In the genomic region with DNA sequence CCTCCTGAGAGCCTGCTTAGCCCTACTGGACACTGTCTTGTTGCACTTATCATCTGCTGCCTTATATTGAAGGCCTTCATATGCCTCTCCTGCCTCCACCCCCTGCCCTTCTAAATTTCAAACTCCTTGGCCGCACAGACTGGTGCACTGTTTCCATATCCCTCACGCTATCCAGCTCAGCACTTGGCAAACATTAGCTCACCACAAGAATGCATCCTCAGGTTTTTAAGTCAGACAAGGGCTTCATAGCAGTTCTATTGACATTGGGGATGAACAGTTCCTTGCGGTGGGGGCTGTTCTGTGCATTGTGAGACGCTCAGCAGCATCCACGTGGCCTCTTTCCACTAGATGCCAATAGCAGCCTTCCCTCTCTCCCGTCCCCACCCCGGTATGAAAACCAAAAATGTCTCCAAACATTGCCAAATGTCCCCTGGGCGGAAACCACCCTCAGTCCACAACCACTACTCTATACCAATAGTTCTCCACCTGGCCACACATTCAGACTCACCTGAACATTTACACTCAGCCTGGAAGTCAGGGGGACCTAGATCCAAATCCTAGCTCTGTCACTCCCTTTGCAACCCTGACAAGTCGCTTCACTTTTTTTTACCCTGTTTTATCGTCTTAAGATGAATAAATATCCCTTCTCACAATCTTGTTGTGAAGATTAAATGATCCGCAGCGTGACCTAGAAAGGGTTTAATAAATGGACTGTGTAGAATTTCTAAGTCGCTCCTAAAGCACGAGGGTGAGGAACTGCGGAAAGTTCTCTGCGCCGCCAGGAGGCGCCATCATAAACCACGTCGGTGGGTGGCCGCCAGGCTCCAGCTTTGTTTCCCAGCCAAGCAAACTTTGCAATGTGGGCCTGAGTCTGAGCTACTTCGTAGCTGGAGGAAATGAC, we compare ENCODE assay signal across 8 cellular contexts. TPM values are rescaled to one million over a fixed set of nuclear protein-coding genes. Genes with fewer than 3 reads are reported as not detected.
A peak's percentile ranks its signal among the peaks of the same experiment; 100 is the strongest.
DNase-seq lines count a peak whose midpoint lies in the region; ATAC-seq, FAIRE-seq and TF ChIP-seq lines count a peak whose summit lies in the region.

No MANE protein-coding gene starts in this region.

- no TSS peak for BruUV-seq in HepG2 (replicated peaks; lab: Mats Ljungman, UMichigan)

- POLR2A ChIA-PET in HepG2 (lab: Yijun Ruan, JAX), result no interaction called here

- WGBS in HepG2 (ENCODE audit: low lambda C conversion rate), result 14% methylated on average over 21 of the region's 22 CpGs

- H3K4me3 ChIP-seq in cardiac fibroblast (replicated peaks in 1 of 2; ENCODE audit: low read depth in 2 of 2, low read length in 2 of 2), result no peak overlapping the region
- no peak overlapping the region for H3K4me3 ChIP-seq in HepG2 (replicated peaks in 1 of 3; ENCODE audit: insufficient read depth in 1 of 3, low read depth in 2 of 3, low read length in 3 of 3)

- no peak overlapping the region for H3K4me2 ChIP-seq in HepG2 (ENCODE audit: low read depth, low read length)

- H3K36me3 ChIP-seq in HepG2 (replicated peaks in 1 of 2; ENCODE audit: control insufficient read depth in 1 of 2, insufficient read depth in 2 of 2, low read length in 2 of 2), result no peaks in the 10 kb centered on the region

- TF ChIP-seq RAD21 in Ishikawa (IDR thresholded peaks at IDR 0.05; ENCODE audit: low read depth), result peak; percentile 35; the same call in 1 of the 2 replicates
- TF ChIP-seq RAD21 in HepG2 (CRISPR knock-in tag; IDR thresholded peaks at IDR 0.05), result peak; percentile 35; the same call in 1 of the 2 replicates

- no peaks in the 10 kb centered on the region for H3K4me1 ChIP-seq in HepG2 (ENCODE audit: insufficient read depth, low read length)

- ATAC-seq in HepG2, result peak; percentile 67; the same call in 2 of the 3 replicates
- no peak for ATAC-seq in HG03108 (IDR thresholded peaks at IDR 0.05; ENCODE audit: unreplicated experiment)

- no peak for TF ChIP-seq POLR2A in HepG2 (IDR thresholded peaks at IDR 0.05; ENCODE audit: insufficient read depth in 1 of 2, low read depth in 2 of 2, low read length in 2 of 2)

- no peak overlapping the region for H2AFZ ChIP-seq in HepG2 (ENCODE audit: low read length)

- no peak overlapping the region for H3K27ac ChIP-seq in HepG2 (ENCODE audit: extremely low read length, insufficient read depth, low read length)

- no peak for TF ChIP-seq EP300 in Ishikawa (IDR thresholded peaks at IDR 0.05; ENCODE audit: borderline replicate concordance)
- no peak for TF ChIP-seq EP300 in HepG2 (IDR thresholded peaks at IDR 0.05; ENCODE audit: low read depth in 2 of 2, low read length in 2 of 2)
- TF ChIP-seq EP300 in HepG2 (CRISPR knock-in tag; IDR thresholded peaks at IDR 0.05; ENCODE audit: borderline replicate concordance), result no peak

- TF ChIP-seq CTCF in cardiac fibroblast (IDR thresholded peaks at IDR 0.05; ENCODE audit: low read depth, low read length) (peak; percentile 71), HepG2 (CRISPR knock-in tag; IDR thresholded peaks at IDR 0.05) (peak; percentile 68)

- DNase-seq in DMS53 treated with DMSO at 0.1 percent for 48 hours (lab: John Stamatoyannopoulos, UW; ENCODE audit: unreplicated experiment), result peak; percentile 32
- peak; percentile 66 for DNase-seq in UCSD-AML1 (lab: John Stamatoyannopoulos, UW; ENCODE audit: unreplicated experiment)
- DNase-seq in cardiac fibroblast (ENCODE audit: low read depth in 2 of 2), result peak; percentile 55 to 64
- peak; percentile 21 for DNase-seq in HepG2 (ENCODE audit: low spot score)
- DNase-seq in stimulated activated naive CD4-positive, alpha-beta T cell (lab: John Stamatoyannopoulos, UW), result peak in 5 of 6 experiments; percentile 16 to 47 (median 34)
- DNase-seq in NCI-H748 treated with DMSO at 0.1 percent for 48 hours (lab: John Stamatoyannopoulos, UW), result no peak

- CTCF ChIA-PET in HepG2 (lab: Yijun Ruan, JAX; ENCODE audit: low intra/inter-chr PET ratio, low total read pairs), result interaction anchor here (1.5 to 1.9 kb wide), 2 partner anchors 28 to 165 kb away, joined by 5 to 20 read pairs; no protein-coding TSS in a partner anchor

- no peak overlapping the region for H3K9ac ChIP-seq in HepG2 (ENCODE audit: insufficient read depth, low read depth, low read length)

- intact Hi-C loops in HepG2 (cut with micrococcal nuclease; ENCODE audit: unreplicated experiment), result loop anchor here (1.0 to 10.0 kb wide), 2 partner anchors 29 to 162 kb away; partner anchors contain the start of gene RABAC1

- no peak for FAIRE-seq in HepG2 (lab: Jason Lieb, UNC)

- H4K20me1 ChIP-seq in HepG2 (ENCODE audit: insufficient read depth, low read length), result no peaks in the 10 kb centered on the region

- no peaks in the 10 kb centered on the region for H3K9me3 ChIP-seq in HepG2 (ENCODE audit: low read length)

- H3K79me2 ChIP-seq in HepG2 (ENCODE audit: insufficient read depth, low read length), result no peaks in the 10 kb centered on the region

- H3K27me3 ChIP-seq in HepG2 (ENCODE audit: control insufficient read depth in 1 of 2, insufficient read depth in 2 of 2, low read length in 2 of 2), result peaks cover 0 to 12% of the 10 kb centered on the region in 2 experiments; a peak in 2 of 5 replicates

- in situ Hi-C loops in HepG2 (cut with HindIII; ENCODE audit: extremely low pct_ligation_motif_present, low pct_unique_long_range_greater_than_20kb), result no loop called here

RNA-seq across cellular contexts. Expression of gene CEACAM3, which starts 3.6 kb away (rescaled TPM):
- not detected in 2 replicates for total RNA-seq in HepG2 (2016; rRNA removed; fragmentation: Illumina TruSeq; extraction: Trizol)
- total RNA-seq in HepG2 (2016; cell fraction: cytosol; rRNA removed; fragmentation: Illumina TruSeq; extraction: Trizol; ENCODE audit: low read depth), result not detected in 2 replicates
- not detected in 2 replicates for total RNA-seq in HepG2 (2016; cell fraction: insoluble cytoplasmic fraction; rRNA removed; fragmentation: Illumina TruSeq; extraction: Trizol)
- total RNA-seq in HepG2 (2016; cell fraction: membrane; rRNA removed; fragmentation: Illumina TruSeq; extraction: Trizol), result not detected in 2 replicates
- total RNA-seq in HepG2 (2016; cell fraction: nucleus; rRNA removed; fragmentation: Illumina TruSeq; extraction: Trizol), result not detected in 2 replicates
- not detected in 2 replicates for polyA plus RNA-seq in HepG2 (2011; rRNA removed)
- not detected in 2 replicates for polyA plus RNA-seq in HepG2 (2011; cell fraction: cytosol; rRNA removed)
- polyA plus RNA-seq in HepG2 (2011; cell fraction: nucleus; rRNA removed), result not detected in 2 replicates
- polyA plus RNA-seq in HepG2 (2012), result not detected in 2 replicates
- not detected in 2 replicates for polyA plus RNA-seq in HepG2 (2016; cell fraction: cytosol; fragmentation: Illumina TruSeq; extraction: Trizol; ENCODE audit: low read depth)
- not detected in 2 replicates for polyA plus RNA-seq in HepG2 (2016; cell fraction: insoluble cytoplasmic fraction; fragmentation: Illumina TruSeq; extraction: Trizol; ENCODE audit: low read depth)
- not detected in 2 replicates for polyA plus RNA-seq in HepG2 (2016; cell fraction: membrane; fragmentation: Illumina TruSeq; extraction: Trizol; ENCODE audit: low read depth)
- not detected in 2 replicates for polyA plus RNA-seq in HepG2 (2016; cell fraction: nucleus; fragmentation: Illumina TruSeq; extraction: Trizol; ENCODE audit: insufficient read depth, low read depth)
- polyA minus RNA-seq in HepG2 (2011; rRNA and poly(A)+ RNA removed; ENCODE audit: low replicate concordance), result not detected in 2 replicates
- polyA minus RNA-seq in HepG2 (2011; cell fraction: cytosol; rRNA and poly(A)+ RNA removed), result not detected in 2 replicates
- not detected in 2 replicates for polyA minus RNA-seq in HepG2 (2011; cell fraction: nucleus; rRNA and poly(A)+ RNA removed)

RNA-seq across cellular contexts. Expression of gene CEACAM6, which starts 37.4 kb away (rescaled TPM):
- not detected in 2 replicates for total RNA-seq in HepG2 (2016; rRNA removed; fragmentation: Illumina TruSeq; extraction: Trizol)
- not detected in 2 replicates for total RNA-seq in HepG2 (2016; cell fraction: cytosol; rRNA removed; fragmentation: Illumina TruSeq; extraction: Trizol; ENCODE audit: low read depth)
- not detected in 2 replicates for total RNA-seq in HepG2 (2016; cell fraction: insoluble cytoplasmic fraction; rRNA removed; fragmentation: Illumina TruSeq; extraction: Trizol)
- not detected in 2 replicates for total RNA-seq in HepG2 (2016; cell fraction: membrane; rRNA removed; fragmentation: Illumina TruSeq; extraction: Trizol)
- not detected in 2 replicates for total RNA-seq in HepG2 (2016; cell fraction: nucleus; rRNA removed; fragmentation: Illumina TruSeq; extraction: Trizol)
- polyA plus RNA-seq in HepG2 (2011; rRNA removed), result not detected in 2 replicates
- polyA plus RNA-seq in HepG2 (2011; cell fraction: cytosol; rRNA removed), result not detected in 2 replicates
- not detected in 2 replicates for polyA plus RNA-seq in HepG2 (2011; cell fraction: nucleus; rRNA removed)
- polyA plus RNA-seq in HepG2 (2012), result not detected in 2 replicates
- polyA plus RNA-seq in HepG2 (2016; cell fraction: cytosol; fragmentation: Illumina TruSeq; extraction: Trizol; ENCODE audit: low read depth), result not detected in 2 replicates
- not detected in 2 replicates for polyA plus RNA-seq in HepG2 (2016; cell fraction: insoluble cytoplasmic fraction; fragmentation: Illumina TruSeq; extraction: Trizol; ENCODE audit: low read depth)
- not detected in 2 replicates for polyA plus RNA-seq in HepG2 (2016; cell fraction: membrane; fragmentation: Illumina TruSeq; extraction: Trizol; ENCODE audit: low read depth)
- not detected in 2 replicates for polyA plus RNA-seq in HepG2 (2016; cell fraction: nucleus; fragmentation: Illumina TruSeq; extraction: Trizol; ENCODE audit: insufficient read depth, low read depth)
- polyA minus RNA-seq in HepG2 (2011; rRNA and poly(A)+ RNA removed; ENCODE audit: low replicate concordance), result not detected in 2 replicates
- polyA minus RNA-seq in HepG2 (2011; cell fraction: cytosol; rRNA and poly(A)+ RNA removed), result not detected in 2 replicates
- polyA minus RNA-seq in HepG2 (2011; cell fraction: nucleus; rRNA and poly(A)+ RNA removed), result not detected in 2 replicates

RNA-seq across cellular contexts. Expression of gene LYPD4, which starts 51.7 kb away (rescaled TPM):
- not detected in 2 replicates for total RNA-seq in HepG2 (2016; rRNA removed; fragmentation: Illumina TruSeq; extraction: Trizol)
- not detected in 2 replicates for total RNA-seq in HepG2 (2016; cell fraction: cytosol; rRNA removed; fragmentation: Illumina TruSeq; extraction: Trizol; ENCODE audit: low read depth)
- total RNA-seq in HepG2 (2016; cell fraction: insoluble cytoplasmic fraction; rRNA removed; fragmentation: Illumina TruSeq; extraction: Trizol), result not detected in 2 replicates
- not detected in 2 replicates for total RNA-seq in HepG2 (2016; cell fraction: membrane; rRNA removed; fragmentation: Illumina TruSeq; extraction: Trizol)
- not detected in 2 replicates for total RNA-seq in HepG2 (2016; cell fraction: nucleus; rRNA removed; fragmentation: Illumina TruSeq; extraction: Trizol)
- not detected in 2 replicates for polyA plus RNA-seq in HepG2 (2011; rRNA removed)
- not detected in 2 replicates for polyA plus RNA-seq in HepG2 (2011; cell fraction: cytosol; rRNA removed)
- not detected in 2 replicates for polyA plus RNA-seq in HepG2 (2011; cell fraction: nucleus; rRNA removed)
- not detected in 2 replicates for polyA plus RNA-seq in HepG2 (2012)
- polyA plus RNA-seq in HepG2 (2016; cell fraction: cytosol; fragmentation: Illumina TruSeq; extraction: Trizol; ENCODE audit: low read depth), result not detected in 2 replicates
- polyA plus RNA-seq in HepG2 (2016; cell fraction: insoluble cytoplasmic fraction; fragmentation: Illumina TruSeq; extraction: Trizol; ENCODE audit: low read depth), result not detected in 2 replicates
- polyA plus RNA-seq in HepG2 (2016; cell fraction: membrane; fragmentation: Illumina TruSeq; extraction: Trizol; ENCODE audit: low read depth), result not detected in 2 replicates
- not detected in 2 replicates for polyA plus RNA-seq in HepG2 (2016; cell fraction: nucleus; fragmentation: Illumina TruSeq; extraction: Trizol; ENCODE audit: insufficient read depth, low read depth)
- polyA minus RNA-seq in HepG2 (2011; rRNA and poly(A)+ RNA removed; ENCODE audit: low replicate concordance), result not detected in 2 replicates
- polyA minus RNA-seq in HepG2 (2011; cell fraction: cytosol; rRNA and poly(A)+ RNA removed), result not detected in 2 replicates
- not detected in 2 replicates for polyA minus RNA-seq in HepG2 (2011; cell fraction: nucleus; rRNA and poly(A)+ RNA removed)

RNA-seq across cellular contexts. Expression of gene DMRTC2, which starts 52.1 kb away (rescaled TPM):
- total RNA-seq in HepG2 (2016; rRNA removed; fragmentation: Illumina TruSeq; extraction: Trizol), result not detected in 2 replicates
- total RNA-seq in HepG2 (2016; cell fraction: cytosol; rRNA removed; fragmentation: Illumina TruSeq; extraction: Trizol; ENCODE audit: low read depth), result not detected in 2 replicates
- total RNA-seq in HepG2 (2016; cell fraction: insoluble cytoplasmic fraction; rRNA removed; fragmentation: Illumina TruSeq; extraction: Trizol), result not detected in 2 replicates
- not detected in 2 replicates for total RNA-seq in HepG2 (2016; cell fraction: membrane; rRNA removed; fragmentation: Illumina TruSeq; extraction: Trizol)
- not detected in 2 replicates for total RNA-seq in HepG2 (2016; cell fraction: nucleus; rRNA removed; fragmentation: Illumina TruSeq; extraction: Trizol)
- not detected in 2 replicates for polyA plus RNA-seq in HepG2 (2011; rRNA removed)
- not detected in 2 replicates for polyA plus RNA-seq in HepG2 (2011; cell fraction: cytosol; rRNA removed)
- not detected in 2 replicates for polyA plus RNA-seq in HepG2 (2011; cell fraction: nucleus; rRNA removed)
- polyA plus RNA-seq in HepG2 (2012), result not detected in 2 replicates
- not detected in 2 replicates for polyA plus RNA-seq in HepG2 (2016; cell fraction: cytosol; fragmentation: Illumina TruSeq; extraction: Trizol; ENCODE audit: low read depth)
- polyA plus RNA-seq in HepG2 (2016; cell fraction: insoluble cytoplasmic fraction; fragmentation: Illumina TruSeq; extraction: Trizol; ENCODE audit: low read depth), result not detected in 2 replicates
- polyA plus RNA-seq in HepG2 (2016; cell fraction: membrane; fragmentation: Illumina TruSeq; extraction: Trizol; ENCODE audit: low read depth), result not detected in 2 replicates
- polyA plus RNA-seq in HepG2 (2016; cell fraction: nucleus; fragmentation: Illumina TruSeq; extraction: Trizol; ENCODE audit: insufficient read depth, low read depth), result not detected in 2 replicates
- polyA minus RNA-seq in HepG2 (2011; rRNA and poly(A)+ RNA removed; ENCODE audit: low replicate concordance), result not detected in 2 replicates
- not detected in 2 replicates for polyA minus RNA-seq in HepG2 (2011; cell fraction: cytosol; rRNA and poly(A)+ RNA removed)
- polyA minus RNA-seq in HepG2 (2011; cell fraction: nucleus; rRNA and poly(A)+ RNA removed), result not detected in 2 replicates
